In genomic region chr1:52702886-52703787, GRCh38 we compare ENCODE assay signal across 1 cellular context.
TF ChIP-seq lines count a peak whose summit lies in the region.

No MANE protein-coding gene starts in this region.

TF ChIP-seq in GM12878, 131 proteins besides CTCF, POLR2A, EP300 and RAD21 (continued from another document):
- no peak for TF ChIP-seq JUND (IDR thresholded peaks at IDR 0.05; ENCODE audit: low read depth, low read length)
- 0 out of 2 replicates have a peak, but pooled peaks have one; percentile 51 for TF ChIP-seq ZNF207 (IDR thresholded peaks at IDR 0.05; ENCODE audit: borderline replicate concordance)
- TF ChIP-seq MXI1 (IDR thresholded peaks at IDR 0.05; ENCODE audit: low read depth, low read length), result 0 out of 2 replicates have a peak, but pooled peaks have one; percentile 47
- TF ChIP-seq CREB1 (IDR thresholded peaks at IDR 0.05; ENCODE audit: low read depth), result peak; percentile 61; the same call in 1 of the 2 replicates
- peak; percentile 84; the same call in 1 of the 2 replicates for TF ChIP-seq ATF3 (IDR thresholded peaks at IDR 0.05; ENCODE audit: borderline replicate concordance, extremely low read depth, low read depth, low read length)
- peak; percentile 98 for TF ChIP-seq ZNF687 (IDR thresholded peaks at IDR 0.05)
- TF ChIP-seq SMAD5 (IDR thresholded peaks at IDR 0.05; ENCODE audit: low read depth), result no peak
- no peak for TF ChIP-seq E4F1 (IDR thresholded peaks at IDR 0.05; ENCODE audit: borderline replicate concordance, partially characterized antibody)
- TF ChIP-seq MAX (IDR thresholded peaks at IDR 0.05; ENCODE audit: low read depth, low read length), result peak; percentile 99
- TF ChIP-seq SP1 (IDR thresholded peaks at IDR 0.05; ENCODE audit: low read depth, low read length), result peak; percentile 89
- no peak for TF ChIP-seq BACH1 (IDR thresholded peaks at IDR 0.05; ENCODE audit: borderline replicate concordance)
- TF ChIP-seq USF1 (IDR thresholded peaks at IDR 0.05; ENCODE audit: borderline replicate concordance, extremely low read length, insufficient read depth, low read depth, low read length), result peak; percentile 94
- peak; percentile 54; the same call in 1 of the 2 replicates for TF ChIP-seq NFXL1 (IDR thresholded peaks at IDR 0.05; ENCODE audit: borderline replicate concordance)
- peak; percentile 53; the same call in 1 of the 2 replicates for TF ChIP-seq IKZF1 (conservative IDR thresholded peaks at IDR 0.05)
- TF ChIP-seq ZZZ3 (IDR thresholded peaks at IDR 0.05; ENCODE audit: control insufficient read depth, insufficient read length, low read depth), result no peak
- TF ChIP-seq BHLHE40 (IDR thresholded peaks at IDR 0.05; ENCODE audit: borderline replicate concordance in 1 of 2, low read depth in 2 of 2, low read length in 1 of 2), result peak; percentile 81 to 90
- TF ChIP-seq E2F8 (IDR thresholded peaks at IDR 0.05; ENCODE audit: low read depth, partially characterized antibody), result no peak
- TF ChIP-seq MEF2B (IDR thresholded peaks at IDR 0.05; ENCODE audit: partially characterized antibody, poor library complexity, severe bottlenecking), result peak; percentile 83
- TF ChIP-seq CHD2 (IDR thresholded peaks at IDR 0.05; ENCODE audit: borderline replicate concordance, low read depth, low read length), result peak; percentile 72
- peak; percentile 49; the same call in 1 of the 2 replicates for TF ChIP-seq NFYA (IDR thresholded peaks at IDR 0.05; ENCODE audit: borderline replicate concordance, low read depth, low read length)
- no peak for TF ChIP-seq SREBF1 (IDR thresholded peaks at IDR 0.05; ENCODE audit: low read length)
- no peak for TF ChIP-seq EGR1 (IDR thresholded peaks at IDR 0.05; ENCODE audit: borderline replicate concordance in 1 of 2, low read depth in 2 of 2, low read length in 2 of 2)
- TF ChIP-seq CUX1 (IDR thresholded peaks at IDR 0.05; ENCODE audit: insufficient replicate concordance, low read depth, low read length), result no peak
